7 cellular contexts compared by ENCODE assay signal in genomic region chr9:4793412-4794005, GRCh38. TPM values are rescaled to one million over a fixed set of nuclear protein-coding genes. Genes with fewer than 3 reads are reported as not detected.
A peak's percentile ranks its signal among the peaks of the same experiment; 100 is the strongest.
DNase-seq lines count a peak whose midpoint lies in the region; ATAC-seq and TF ChIP-seq lines count a peak whose summit lies in the region.

No MANE protein-coding gene starts in this region.

- no TSS peak for BruUV-seq in OCI-LY7 (replicated peaks; lab: Mats Ljungman, UMichigan)

- 0 out of 2 replicates have a peak overlapping the region, but pooled peaks have one; percentile 27 for H3K27ac ChIP-seq in GM23338 (ENCODE audit: low read depth)
- H3K27ac ChIP-seq in OCI-LY7 (ENCODE audit: low read depth, low read length, poor library complexity, severe bottlenecking), result peak overlapping the region; percentile 45
- H3K27ac ChIP-seq in osteoblast (ENCODE audit: low read depth, low read length), result peak overlapping the region; percentile 21

- H3K9me3 ChIP-seq in OCI-LY7 (ENCODE audit: low read length) (no peaks in the 10 kb centered on the region; the same call in 1 of the 2 replicates), osteoblast (ENCODE audit: low read depth, low read length) (no peaks in the 10 kb centered on the region)

- H3K4me3 ChIP-seq in GM23338, result peak overlapping the region; percentile 95
- peak overlapping the region; percentile 80 for H3K4me3 ChIP-seq in OCI-LY7 (ENCODE audit: low read depth, low read length, poor library complexity, severe bottlenecking)
- H3K4me3 ChIP-seq in epithelial cell of esophagus (ENCODE audit: low read length), result peak overlapping the region; percentile 92
- H3K4me3 ChIP-seq in osteoblast (ENCODE audit: insufficient read depth, low read length), result peak overlapping the region; percentile 80

- CTCF ChIA-PET in OCI-LY7 (lab: Charles Lee; ENCODE audit: unreplicated experiment), result no interaction called here

- DNase-seq in GM23338 (ENCODE audit: low spot score) (no peak), OCI-LY7 (ENCODE audit: low spot score) (no peak), epithelial cell of esophagus (ENCODE audit: low read depth) (no peak), osteoblast (ENCODE audit: insufficient read length, low spot score, missing footprints) (no peak), DMS153 (lab: John Stamatoyannopoulos, UW) (no peak), T-helper 9 cell (no peak)

- no peak for ATAC-seq in GM23338
- no peak for ATAC-seq in GM18873 (IDR thresholded peaks at IDR 0.05; ENCODE audit: low FRiP score, unreplicated experiment)

- H3K27me3 Mint-ChIP-seq in GM23338 (ENCODE audit: insufficient read depth, low read depth, poor library complexity), result peaks cover 2% of the 10 kb centered on the region

- H3K27me3 ChIP-seq in GM23338 (ENCODE audit: insufficient read depth) (no peaks in the 10 kb centered on the region), osteoblast (ENCODE audit: insufficient read depth, low read length) (no peaks in the 10 kb centered on the region)

- H3K4me3 Mint-ChIP-seq in GM23338, result peak overlapping the region; percentile 97

- H3K27ac Mint-ChIP-seq in GM23338, result peak overlapping the region; percentile 63; the same call in 1 of the 2 replicates

- peaks cover 6% of the 10 kb centered on the region; the same call in 2 of the 3 replicates for H3K9me3 Mint-ChIP-seq in GM23338

- H4K20me1 ChIP-seq in GM23338 (replicated peaks; ENCODE audit: insufficient read depth), result peaks cover 33% of the 10 kb centered on the region
- H4K20me1 ChIP-seq in OCI-LY7 (ENCODE audit: insufficient read depth, low read length), result peaks cover 31% of the 10 kb centered on the region
- peaks cover 17% of the 10 kb centered on the region for H4K20me1 ChIP-seq in osteoblast (ENCODE audit: insufficient read depth, low read length)

- peaks cover 33% of the 10 kb centered on the region for H3K4me1 Mint-ChIP-seq in GM23338

- 0 out of 2 replicates have a peak, but pooled peaks cover 3% of the 10 kb centered on the region for H3F3A ChIP-seq in GM23338 (replicated peaks; ENCODE audit: low read depth)

- H3K36me3 Mint-ChIP-seq in GM23338 (ENCODE audit: low read depth), result peaks cover 15% of the 10 kb centered on the region

- intact Hi-C loops in OCI-LY7 (cut with micrococcal nuclease; ENCODE audit: unreplicated experiment), result loop anchor here (2.0 to 10.0 kb wide), 5 partner anchors 31 to 831 kb away; partner anchors contain the start of genes AK3, CDC37L1, PLGRKT and RIC1

- TF ChIP-seq CTCF in GM23338 (conservative IDR thresholded peaks at IDR 0.05; ENCODE audit: low read depth in 2 of 2) (no peak), OCI-LY7 (conservative IDR thresholded peaks at IDR 0.05; ENCODE audit: low read length) (no peak), epithelial cell of esophagus (IDR thresholded peaks at IDR 0.05; ENCODE audit: insufficient read depth, low read depth, low read length, missing control alignments) (no peak), osteoblast (IDR thresholded peaks at IDR 0.05; ENCODE audit: extremely low read depth, low read depth, low read length) (no peak)

- POLR2A ChIA-PET in OCI-LY7 (lab: Charles Lee), result interaction anchor here (0.7 to 2.3 kb wide), 9 partner anchors 15 to 200 kb away, joined by 3 to 13 read pairs (median 3); partner anchors contain the start of gene JAK2

- H3K79me2 ChIP-seq in GM23338 (replicated peaks; ENCODE audit: insufficient read depth) (peaks cover 52% of the 10 kb centered on the region), OCI-LY7 (ENCODE audit: insufficient read depth, low read depth, low read length) (peaks cover 52% of the 10 kb centered on the region), osteoblast (ENCODE audit: insufficient read depth, low read length) (peaks cover 52% of the 10 kb centered on the region)

- H2AFZ ChIP-seq in GM23338 (peak overlapping the region; percentile 16; the same call in 1 of the 2 replicates), OCI-LY7 (ENCODE audit: low read length) (peak overlapping the region; percentile 43; the same call in 1 of the 2 replicates), osteoblast (ENCODE audit: low read length) (peak overlapping the region; percentile 86)

- H3K4me2 ChIP-seq in GM23338, result peak overlapping the region; percentile 98
- H3K4me2 ChIP-seq in OCI-LY7 (ENCODE audit: low read length), result peak overlapping the region; percentile 99
- peak overlapping the region; percentile 94 for H3K4me2 ChIP-seq in osteoblast (ENCODE audit: insufficient read depth, low read length)

- H3K4me1 ChIP-seq in GM23338 (ENCODE audit: insufficient read depth), result peaks cover 20% of the 10 kb centered on the region
- peaks cover 34% of the 10 kb centered on the region for H3K4me1 ChIP-seq in OCI-LY7 (ENCODE audit: insufficient read depth, low read length, poor library complexity, severe bottlenecking)
- H3K4me1 ChIP-seq in osteoblast (ENCODE audit: insufficient read depth, low read length), result peaks cover 11% of the 10 kb centered on the region

- H3K36me3 ChIP-seq in GM23338 (ENCODE audit: insufficient read depth), result no peaks in the 10 kb centered on the region
- peaks cover 19% of the 10 kb centered on the region for H3K36me3 ChIP-seq in OCI-LY7 (ENCODE audit: insufficient read depth, low read length)
- no peaks in the 10 kb centered on the region for H3K36me3 ChIP-seq in osteoblast (ENCODE audit: insufficient read depth, low read length)

- H3K9me2 ChIP-seq in GM23338 (ENCODE audit: insufficient read depth) (no peaks in the 10 kb centered on the region), OCI-LY7 (ENCODE audit: insufficient read depth, low read length) (no peaks in the 10 kb centered on the region)

TF ChIP-seq in GM23338, 12 proteins besides CTCF, POLR2A, EP300 and RAD21 (continues in another document):
- no peak for TF ChIP-seq JUNB (IDR thresholded peaks at IDR 0.05; ENCODE audit: unreplicated experiment)
- TF ChIP-seq ZNF331 (CRISPR knock-in tag; IDR thresholded peaks at IDR 0.05; ENCODE audit: low read depth), result no peak
- TF ChIP-seq EZH2 (IDR thresholded peaks at IDR 0.05; ENCODE audit: low read depth, unreplicated experiment), result no peak
- TF ChIP-seq EZH2phosphoT487 (IDR thresholded peaks at IDR 0.05; ENCODE audit: unreplicated experiment), result no peak

RNA-seq across cellular contexts. Expression of gene RCL1, which starts 0.8 kb away (rescaled TPM):
- total RNA-seq in GM23338 (2014; rRNA removed; shearing (Covaris generic)), result 41.2 and 44.1 TPM in 2 replicates
- polyA plus RNA-seq in GM23338 (2016; fragmentation: Nextera tagmentation; extraction: Ambion mirVana), result 19.3 and 20.7 TPM in 2 replicates
- 25.0 and 27.5 TPM in 2 replicates for total RNA-seq in OCI-LY7 (2014; rRNA removed; shearing (Covaris generic))
- total RNA-seq in OCI-LY7 (2022), result 26.8 and 31.3 TPM in 2 replicates
- total RNA-seq in osteoblast, result 11.5 and 15.6 TPM in 2 replicates

RNA-seq across cellular contexts. Expression of gene AK3, which starts 52.5 kb away (rescaled TPM):
- total RNA-seq in GM23338 (2014; rRNA removed; shearing (Covaris generic)), result 34.3 and 40.2 TPM in 2 replicates
- 29.6 and 30.1 TPM in 2 replicates for polyA plus RNA-seq in GM23338 (2016; fragmentation: Nextera tagmentation; extraction: Ambion mirVana)
- 64.4 and 108 TPM in 2 replicates for total RNA-seq in OCI-LY7 (2014; rRNA removed; shearing (Covaris generic))
- 43.3 and 50.1 TPM in 2 replicates for total RNA-seq in OCI-LY7 (2022)
- 48.9 and 77.2 TPM in 2 replicates for total RNA-seq in osteoblast

Comparison
In these comparisons a context has a peak if more than half of its experiments do, and no peak if none do; other contexts are left out.
1. H2AFZ ChIP-seq: peak in every context shown above with its lines; median percentile 86 in osteoblast; 43 in OCI-LY7; 16 in GM23338.